In the genomic region with DNA sequence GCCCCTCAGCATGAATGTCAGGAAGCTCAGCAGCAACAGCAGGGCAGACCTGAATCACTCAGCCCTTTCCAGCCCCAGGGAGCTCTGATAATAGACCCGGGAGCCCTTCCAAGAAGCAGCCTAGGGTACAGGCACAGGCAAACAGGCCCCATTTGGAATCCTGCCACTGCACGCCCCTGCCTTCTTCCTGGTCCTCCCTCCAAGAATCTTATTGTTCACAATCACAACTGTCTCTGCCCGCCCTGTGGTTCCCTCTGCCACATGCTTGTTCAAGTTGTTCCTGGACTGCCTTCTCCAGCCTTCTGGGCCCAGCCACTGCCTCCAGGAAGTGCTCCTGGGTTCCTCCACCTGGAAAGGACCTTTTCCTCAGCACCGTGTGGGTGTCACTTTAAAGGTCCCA, we compare ENCODE assay signal across 10 cellular contexts. TPM values are rescaled to one million over a fixed set of nuclear protein-coding genes. Genes with fewer than 3 reads are reported as not detected.
A peak's percentile ranks its signal among the peaks of the same experiment; 100 is the strongest.
DNase-seq lines count a peak whose midpoint lies in the region; ATAC-seq, FAIRE-seq and TF ChIP-seq lines count a peak whose summit lies in the region.
"Had no signal": no experiment of that assay in that cellular context is flagged by ENCODE, and none has a peak within 500 bp of the region (broad histone marks: within the 10 kb centered on the region; RNA-seq: fewer than 3 reads in every experiment).

No MANE protein-coding gene starts in this region.

- H4K5ac ChIP-seq in mesendoderm (ENCODE audit: low read length): no peak overlapping the region

- POLR2A ChIA-PET in MCF 10A (lab: Yijun Ruan, JAX): no interaction called here
- POLR2A ChIA-PET in endothelial cell of umbilical vein (lab: Charles Lee): interaction anchor here (0.6 to 1.3 kb wide), 2 partner anchors 27 to 709 kb away, joined by 4 to 5 read pairs; no protein-coding TSS in a partner anchor

- no peaks in the 10 kb centered on the region for H3K36me3 ChIP-seq in mammary epithelial cell (ENCODE audit: insufficient read depth, low read length)
- H3K36me3 ChIP-seq in endothelial cell of umbilical vein (ENCODE audit: control insufficient read depth in 2 of 2, extremely low read depth in 1 of 2, insufficient read depth in 2 of 2, low read length in 2 of 2): no peaks in the 10 kb centered on the region
- no peaks in the 10 kb centered on the region for H3K36me3 ChIP-seq in mesendoderm (ENCODE audit: control insufficient read depth, insufficient read depth, low read length)

- no peak overlapping the region for H3K4me3 ChIP-seq in mammary epithelial cell (replicated peaks in 1 of 3; ENCODE audit: insufficient read depth in 1 of 3, low read depth in 2 of 3, low read length in 3 of 3)
- no peak overlapping the region for H3K4me3 ChIP-seq in endothelial cell of umbilical vein (replicated peaks in 1 of 3; ENCODE audit: insufficient read depth in 1 of 3, low read depth in 1 of 3, low read length in 3 of 3)
- no peak overlapping the region for H3K4me3 ChIP-seq in mesendoderm (ENCODE audit: low read length)

- H3K9ac ChIP-seq in mammary epithelial cell (ENCODE audit: insufficient read depth, low read length): no peak overlapping the region
- H3K9ac ChIP-seq in endothelial cell of umbilical vein (replicated peaks; ENCODE audit: extremely low read depth, insufficient read depth, low read length): no peak overlapping the region
- H3K9ac ChIP-seq in mesendoderm (ENCODE audit: low read length): no peak overlapping the region

- WGBS in mammary epithelial cell (ENCODE audit: low coverage, missing lambda C conversion rate): 28% methylated on average over 2 of the region's 4 CpGs
- no CpG with 5 or more reads among the region's 4 CpGs for WGBS in mesendoderm (ENCODE audit: extremely low coverage, insufficient coverage, low lambda C conversion rate)

- no peak for ATAC-seq in GM18909 (IDR thresholded peaks at IDR 0.05; ENCODE audit: poor library complexity, unreplicated experiment)

- intact Hi-C loops in MCF 10A (cut with micrococcal nuclease): no loop called here
- intact Hi-C loops in mammary epithelial cell (cut with micrococcal nuclease): no loop called here
- intact Hi-C loops in endothelial cell of umbilical vein (cut with micrococcal nuclease): loop anchor here (2.0 kb wide), 1 partner anchor 13 kb away; no protein-coding TSS in a partner anchor

- no peak for TF ChIP-seq POLR2A in endothelial cell of umbilical vein (IDR thresholded peaks at IDR 0.05; ENCODE audit: low read depth, low read length)

- H3K4me3 Mint-ChIP-seq in MCF 10A (ENCODE audit: unreplicated experiment): no peak overlapping the region
- H3K4me3 Mint-ChIP-seq in osteocyte (ENCODE audit: unreplicated experiment): no peak overlapping the region

- H3K56ac ChIP-seq in mesendoderm (ENCODE audit: low read length): peak overlapping the region; percentile 5

- H3K36me3 Mint-ChIP-seq in MCF 10A (ENCODE audit: insufficient read depth, unreplicated experiment) (no peaks in the 10 kb centered on the region), osteocyte (ENCODE audit: unreplicated experiment) (no peaks in the 10 kb centered on the region)

- H3K27me3 Mint-ChIP-seq in MCF 10A (ENCODE audit: insufficient read depth, unreplicated experiment) (no peaks in the 10 kb centered on the region), osteocyte (ENCODE audit: unreplicated experiment) (no peaks in the 10 kb centered on the region)

- H3K4me1 Mint-ChIP-seq in MCF 10A (ENCODE audit: insufficient read depth, unreplicated experiment) (peaks cover 6% of the 10 kb centered on the region), osteocyte (ENCODE audit: unreplicated experiment) (peaks cover 27% of the 10 kb centered on the region)

- no peak overlapping the region for H3K18ac ChIP-seq in mesendoderm (ENCODE audit: low read length)

- BruUV-seq in MCF 10A (replicated peaks; lab: Mats Ljungman, UMichigan): no TSS peak
- BruUV-seq in mammary epithelial cell (replicated peaks; lab: Mats Ljungman, UMichigan): no TSS peak
- no TSS peak for BruUV-seq in endothelial cell of umbilical vein (replicated peaks; lab: Mats Ljungman, UMichigan)

- CTCF ChIA-PET in MCF 10A (lab: Yijun Ruan, JAX): no interaction called here
- CTCF ChIA-PET in mammary epithelial cell (lab: Charles Lee; ENCODE audit: low non-redundant PET): no interaction called here
- CTCF ChIA-PET in endothelial cell of umbilical vein (lab: Charles Lee): interaction anchor here (0.6 to 1.3 kb wide), 9 partner anchors 14 to 65 kb away, joined by 3 to 6 read pairs (median 3); no protein-coding TSS in a partner anchor

- H3K23ac ChIP-seq in mesendoderm (ENCODE audit: low read length): no peak overlapping the region

- H2AK5ac ChIP-seq in mesendoderm (ENCODE audit: low read length): no peak overlapping the region

- no peaks in the 10 kb centered on the region for H3K4me1 ChIP-seq in mammary epithelial cell (ENCODE audit: insufficient read depth, low read length)
- peaks cover 21% of the 10 kb centered on the region for H3K4me1 ChIP-seq in endothelial cell of umbilical vein (ENCODE audit: control insufficient read depth, extremely low read depth, insufficient read depth, low read length)
- peaks cover 3% of the 10 kb centered on the region for H3K4me1 ChIP-seq in mesendoderm (ENCODE audit: control insufficient read depth, low read depth, low read length)

- H4K20me1 ChIP-seq in mammary epithelial cell (ENCODE audit: insufficient read depth, low read length) (no peaks in the 10 kb centered on the region), endothelial cell of umbilical vein (replicated peaks; ENCODE audit: control insufficient read depth, extremely low read depth, insufficient read depth, low read length) (no peaks in the 10 kb centered on the region)

- H4K8ac ChIP-seq in mesendoderm (ENCODE audit: low read depth, low read length): no peak overlapping the region

- no peaks in the 10 kb centered on the region for H3K79me1 ChIP-seq in mesendoderm (ENCODE audit: low read length)

- H2BK5ac ChIP-seq in mesendoderm (ENCODE audit: low read length): no peak overlapping the region

- in situ Hi-C loops in mammary epithelial cell (cut with MboI; ENCODE audit: low sequenced_read_pairs in 2 of 2): no loop called here

- DNase-seq in MCF 10A (ENCODE audit: unreplicated experiment) (peak; percentile 34), mammary epithelial cell (no peak), endothelial cell of umbilical vein (ENCODE audit: low read depth, low spot score) (peak; percentile 88), mesendoderm (no peak), NCI-H2029 (lab: John Stamatoyannopoulos, UW) (no peak), epidermal melanocyte (ENCODE audit: insufficient read length, low spot score) (no peak), osteocyte (ENCODE audit: extremely low spot score, unreplicated experiment) (no peak)
- DNase-seq: activated T-cell treated with anti-CD3 and anti-CD28 coated beads, Interleukin-2, amount 50 U/mL, for 48 hours; NCI-H1930 had no signal

- H2AFZ ChIP-seq in mammary epithelial cell (ENCODE audit: low read depth, low read length): no peak overlapping the region
- H2AFZ ChIP-seq in endothelial cell of umbilical vein (ENCODE audit: low read depth, low read length): peak overlapping the region; percentile 4

- H2BK120ac ChIP-seq in mesendoderm (ENCODE audit: low read depth, low read length): no peak overlapping the region

- H2BK15ac ChIP-seq in mesendoderm (replicated peaks; ENCODE audit: low read depth): no peak overlapping the region

- H3K9me1 ChIP-seq in endothelial cell of umbilical vein (replicated peaks; ENCODE audit: control insufficient read depth, extremely low read depth, insufficient read depth, low read length): no peaks in the 10 kb centered on the region

- H3K4me2 ChIP-seq in mammary epithelial cell (ENCODE audit: insufficient read depth, low read depth, low read length): no peak overlapping the region
- no peak overlapping the region for H3K4me2 ChIP-seq in endothelial cell of umbilical vein (ENCODE audit: insufficient read depth, low read length)
- no peak overlapping the region for H3K4me2 ChIP-seq in mesendoderm (ENCODE audit: low read length)

- no peak overlapping the region for H3K4ac ChIP-seq in mesendoderm (ENCODE audit: low read depth, low read length)

- FAIRE-seq in endothelial cell of umbilical vein (lab: Jason Lieb, UNC): peak; percentile 94

- H3K79me2 ChIP-seq in mammary epithelial cell (ENCODE audit: insufficient read depth, low read length): no peaks in the 10 kb centered on the region
- no peaks in the 10 kb centered on the region for H3K79me2 ChIP-seq in endothelial cell of umbilical vein (ENCODE audit: control insufficient read depth, insufficient read depth, low read length)
- no peaks in the 10 kb centered on the region for H3K79me2 ChIP-seq in mesendoderm (ENCODE audit: control insufficient read depth, insufficient read depth, low read length)

- H3K27ac Mint-ChIP-seq in MCF 10A (ENCODE audit: low read depth, unreplicated experiment): peak overlapping the region; percentile 37
- no peak overlapping the region for H3K27ac Mint-ChIP-seq in osteocyte (ENCODE audit: unreplicated experiment)

- dilution Hi-C loops in mammary epithelial cell (cut with HindIII; ENCODE audit: low sequenced_read_pairs): no loop called here
- dilution Hi-C loops in endothelial cell of umbilical vein (cut with MboI; ENCODE audit: extremely low pct_ligation_motif_present, low sequenced_read_pairs): no loop called here

- TF ChIP-seq CTCF in MCF 10A (IDR thresholded peaks at IDR 0.05; ENCODE audit: unreplicated experiment): no peak
- TF ChIP-seq CTCF in mammary epithelial cell (conservative IDR thresholded peaks at IDR 0.05 in 1 of 2, IDR thresholded peaks at IDR 0.05 in 1 of 2; ENCODE audit: extremely low read depth in 1 of 2, insufficient read depth in 1 of 2, low read depth in 1 of 2, low read length in 2 of 2): no peak
- TF ChIP-seq CTCF in endothelial cell of umbilical vein (IDR thresholded peaks at IDR 0.05; ENCODE audit: extremely low read depth in 1 of 2, insufficient read depth in 1 of 2, low read depth in 1 of 2, low read length in 2 of 2): no peak
- no peak for TF ChIP-seq CTCF in osteocyte (IDR thresholded peaks at IDR 0.05)

- H3K27me3 ChIP-seq in mammary epithelial cell (ENCODE audit: insufficient read depth, low read length) (peaks cover 2% of the 10 kb centered on the region), endothelial cell of umbilical vein (ENCODE audit: control insufficient read depth in 2 of 2, insufficient read depth in 2 of 2, low read length in 2 of 2) (no peaks in the 10 kb centered on the region), mesendoderm (ENCODE audit: insufficient read depth, low read length, poor library complexity) (no peaks in the 10 kb centered on the region)

- H3K27ac ChIP-seq in mammary epithelial cell (ENCODE audit: insufficient read depth, low read depth, low read length): no peak overlapping the region
- peak overlapping the region; percentile 4 for H3K27ac ChIP-seq in endothelial cell of umbilical vein (ENCODE audit: insufficient read depth, low read depth, low read length)
- H3K27ac ChIP-seq in mesendoderm (ENCODE audit: low read depth, low read length): no peak overlapping the region

- no peaks in the 10 kb centered on the region for H3K9me3 ChIP-seq in mammary epithelial cell (replicated peaks; ENCODE audit: insufficient read depth, low read length)
- H3K9me3 ChIP-seq in endothelial cell of umbilical vein (replicated peaks; ENCODE audit: control insufficient read depth, insufficient read depth, low read length): no peaks in the 10 kb centered on the region

- H3K9me3 Mint-ChIP-seq in MCF 10A (ENCODE audit: unreplicated experiment) (no peaks in the 10 kb centered on the region), osteocyte (ENCODE audit: unreplicated experiment) (peaks cover 6% of the 10 kb centered on the region)

RNA-seq across cellular contexts. Expression of a gene that starts 54.6 kb away (rescaled TPM):
- not detected in 2 replicates for total RNA-seq in MCF 10A (2022)
- under 1 TPM in 1 of 2 donors, not detected in 1; under 0.01 TPM for total RNA-seq in mammary epithelial cell
- not detected for polyA plus RNA-seq in mammary epithelial cell
- polyA minus RNA-seq in mammary epithelial cell: not detected
- 77.0 and 117 TPM in 2 replicates for total RNA-seq in endothelial cell of umbilical vein
- 70.2 and 77.2 TPM in 2 replicates for polyA plus RNA-seq in endothelial cell of umbilical vein
- 57.4 and 58.8 TPM in 2 replicates for polyA plus RNA-seq in endothelial cell of umbilical vein (2011; cell fraction: cytosol; rRNA removed)
- polyA plus RNA-seq in endothelial cell of umbilical vein (2011; cell fraction: nucleus; rRNA removed): 42.3 and 50.8 TPM in 2 replicates
- 60.8 and 95.7 TPM in 2 replicates for polyA plus RNA-seq in endothelial cell of umbilical vein (2012)
- polyA minus RNA-seq in endothelial cell of umbilical vein: 72.1 and 79.5 TPM in 2 replicates
- 0.31 TPM for polyA minus RNA-seq in endothelial cell of umbilical vein (2011; cell fraction: cytosol; rRNA and poly(A)+ RNA removed)
- polyA minus RNA-seq in endothelial cell of umbilical vein (2011; cell fraction: nucleus; rRNA and poly(A)+ RNA removed): 17.6 and 21.6 TPM in 2 replicates
- 0.76 TPM for polyA plus RNA-seq in mesendoderm (2013, experiment 1 of 2)
- polyA plus RNA-seq in mesendoderm (2013, experiment 2 of 2): 0.84 TPM
- 35.6 and 39.6 TPM in 2 replicates for total RNA-seq in osteocyte

Comparison
In these comparisons a context has a peak if more than half of its experiments do, and no peak if none do; other contexts are left out.
1. DNase-seq: peak in MCF 10A (single experiment) and endothelial cell of umbilical vein (single experiment); none in mammary epithelial cell (single experiment), mesendoderm (single experiment), NCI-H2029 (single experiment), epidermal melanocyte (single experiment) and osteocyte (single experiment).
2. RNA of a gene that starts 54.6 kb away (total RNA-seq): 77.0 to 117 TPM in endothelial cell of umbilical vein and 35.6 to 39.6 TPM in osteocyte; not detected in MCF 10A and under 0.01 TPM in mammary epithelial cell; every median in the first group is over 10 times any median in the second.